In genomic region chr6:73630401-73630800, GRCh38 we compare ENCODE assay signal across 1 cellular context.
TF ChIP-seq lines count a peak whose summit lies in the region.

No MANE protein-coding gene starts in this region.

TF ChIP-seq in H1, 55 proteins besides CTCF, POLR2A, EP300 and RAD21:
- TF ChIP-seq CHD7 (IDR thresholded peaks at IDR 0.05; ENCODE audit: insufficient replicate concordance, low read length) (no peak), GTF2F1 (IDR thresholded peaks at IDR 0.05; ENCODE audit: borderline replicate concordance, low read depth, low read length) (no peak), RBBP5 (IDR thresholded peaks at IDR 0.05; ENCODE audit: borderline replicate concordance, low read depth, low read length) (no peak), GABPA (IDR thresholded peaks at IDR 0.05; ENCODE audit: borderline replicate concordance, insufficient read depth, low read length) (no peak), SIX5 (IDR thresholded peaks at IDR 0.05; ENCODE audit: low read depth, low read length) (no peak)
TF ChIP-seq in H1: peak in this region for 0.
